Comparison of ENCODE assay signal across 11 cellular contexts in the genomic region with DNA sequence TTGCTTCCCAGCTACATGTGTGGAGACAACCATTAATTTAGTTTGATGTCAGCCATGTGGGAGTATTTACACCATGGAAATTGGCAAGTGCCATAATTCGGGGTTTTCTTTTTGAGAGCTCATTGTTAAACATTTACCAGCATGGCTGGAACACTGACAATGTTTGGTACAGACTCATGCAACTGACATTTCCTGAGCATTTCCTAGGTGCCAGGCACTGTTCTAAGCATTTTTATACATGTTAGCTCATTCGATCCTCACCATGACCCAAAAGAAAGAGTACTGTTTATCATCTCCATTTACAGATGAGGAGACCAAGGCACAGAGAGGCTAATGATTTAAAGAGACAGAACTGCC.
DNase-seq lines count a peak whose midpoint lies in the region; ATAC-seq, FAIRE-seq and TF ChIP-seq lines count a peak whose summit lies in the region.
"Had no signal": no experiment of that assay in that cellular context is flagged by ENCODE, and none has a peak within 500 bp of the region (broad histone marks: within the 10 kb centered on the region; RNA-seq: fewer than 3 reads in every experiment).

No MANE protein-coding gene starts in this region.

- ATAC-seq in HG02678 (IDR thresholded peaks at IDR 0.05; ENCODE audit: unreplicated experiment) (peak; percentile 15), pancreas (no peak)

- peaks cover 35% of the 10 kb centered on the region for H3K4me1 Mint-ChIP-seq in activated T-helper 1 cell treated with anti-CD3 and anti-CD28 coated beads, Interleukin-12 subunit alpha, Interleukin-12 subunit beta, Interleukin-2, Interleukin-4 antibody, amounts not matched to agents 30 ng/mL and 10 ng/mL and 1 ng/mL, durations not matched to agents 14 hours and 24 hours and 36 hours (ENCODE audit: low read depth)

- H3K27me3 ChIP-seq in pancreas: peaks cover 0 to 8% (median 0%) of the 10 kb centered on the region in 4 donors

- no peaks in the 10 kb centered on the region for H3K4me1 ChIP-seq in pancreas

- H3K9me3 ChIP-seq in pancreas: no peaks in the 10 kb centered on the region

- H3K27me3 Mint-ChIP-seq in activated T-helper 1 cell treated with anti-CD3 and anti-CD28 coated beads, Interleukin-12 subunit alpha, Interleukin-12 subunit beta, Interleukin-2, Interleukin-4 antibody, amounts not matched to agents 30 ng/mL and 10 ng/mL and 1 ng/mL, durations not matched to agents 14 hours and 24 hours and 36 hours (ENCODE audit: insufficient read depth): peaks cover 2% of the 10 kb centered on the region

- peaks cover 12% of the 10 kb centered on the region for H3K9me3 Mint-ChIP-seq in activated T-helper 1 cell treated with anti-CD3 and anti-CD28 coated beads, Interleukin-12 subunit alpha, Interleukin-12 subunit beta, Interleukin-2, Interleukin-4 antibody, amounts not matched to agents 30 ng/mL and 10 ng/mL and 1 ng/mL, durations not matched to agents 14 hours and 24 hours and 36 hours

- WGBS in pancreas, 2 donors: 36 to 37% methylated on average over 2 of the region's 2 CpGs

- intact Hi-C loops in activated T-helper 1 cell treated with anti-CD3 and anti-CD28 coated beads, Interleukin-12 subunit alpha, Interleukin-12 subunit beta, Interleukin-2, Interleukin-4 antibody, amounts not matched to agents 30 ng/mL and 10 ng/mL and 1 ng/mL, durations not matched to agents 14 hours and 24 hours and 36 hours (cut with micrococcal nuclease): no loop called here
- intact Hi-C loops in pancreas (cut with DNase I): no loop called here

- FAIRE-seq in GM12892 (lab: Jason Lieb, UNC): no peak
- no peak for FAIRE-seq in pancreas (lab: Jason Lieb, UNC)

- no peak overlapping the region for H3K27ac ChIP-seq in pancreas
- H3K27ac ChIP-seq: SK-N-MC had no signal

- H3K36me3 ChIP-seq in pancreas: no peaks in the 10 kb centered on the region

- H3K4me3 ChIP-seq in pancreas: no peak overlapping the region
- H3K4me3 ChIP-seq: SK-N-MC had no signal

- peak overlapping the region; percentile 92 for H3K27ac Mint-ChIP-seq in activated T-helper 1 cell treated with anti-CD3 and anti-CD28 coated beads, Interleukin-12 subunit alpha, Interleukin-12 subunit beta, Interleukin-2, Interleukin-4 antibody, amounts not matched to agents 30 ng/mL and 10 ng/mL and 1 ng/mL, durations not matched to agents 14 hours and 24 hours and 36 hours
- H3K27ac Mint-ChIP-seq: naive B cell had no signal

- DNase-seq in GM04503 (ENCODE audit: low read depth): peak; percentile 88
- no peak for DNase-seq in activated T-helper 1 cell treated with anti-CD3 and anti-CD28 coated beads, Interleukin-12 subunit alpha, Interleukin-12 subunit beta, Interleukin-2, Interleukin-4 antibody, amounts not matched to agents 30 ng/mL and 10 ng/mL and 1 ng/mL, durations not matched to agents 14 hours and 24 hours and 36 hours (ENCODE audit: low spot score)
- peak; percentile 97 for DNase-seq in kidney tubule cell (ENCODE audit: low spot score)
- DNase-seq in GM10266 (ENCODE audit: extremely low spot score): no peak
- DNase-seq in GM12892 (ENCODE audit: insufficient read length): no peak
- no peak for DNase-seq in pancreas
- no peak for DNase-seq in SKM-1 (lab: John Stamatoyannopoulos, UW; ENCODE audit: unreplicated experiment)
- DNase-seq: naive B cell, NCI-H1105 treated with DMSO at 0.1 percent for 48 hours had no signal

- H3K36me3 Mint-ChIP-seq in activated T-helper 1 cell treated with anti-CD3 and anti-CD28 coated beads, Interleukin-12 subunit alpha, Interleukin-12 subunit beta, Interleukin-2, Interleukin-4 antibody, amounts not matched to agents 30 ng/mL and 10 ng/mL and 1 ng/mL, durations not matched to agents 14 hours and 24 hours and 36 hours (ENCODE audit: low read depth): peaks cover 2% of the 10 kb centered on the region
- H3K36me3 Mint-ChIP-seq: naive B cell had no signal

- TF ChIP-seq CTCF in GM10266 (IDR thresholded peaks at IDR 0.05; ENCODE audit: control insufficient read depth, insufficient read depth, low read depth, missing control alignments) (no peak), pancreas (IDR thresholded peaks at IDR 0.05) (no peak)

- no peak overlapping the region for H3K4me3 Mint-ChIP-seq in activated T-helper 1 cell treated with anti-CD3 and anti-CD28 coated beads, Interleukin-12 subunit alpha, Interleukin-12 subunit beta, Interleukin-2, Interleukin-4 antibody, amounts not matched to agents 30 ng/mL and 10 ng/mL and 1 ng/mL, durations not matched to agents 14 hours and 24 hours and 36 hours
- H3K4me3 Mint-ChIP-seq: naive B cell had no signal

- TF ChIP-seq POLR2A in GM12892 (IDR thresholded peaks at IDR 0.05; ENCODE audit: low read depth, low read length): no peak

Comparison
In these comparisons a context has a peak if more than half of its experiments do, and no peak if none do; other contexts are left out.
1. DNase-seq: peak in GM04503 (single experiment) and kidney tubule cell (single experiment); none in activated T-helper 1 cell treated with anti-CD3 and anti-CD28 coated beads, Interleukin-12 subunit alpha, Interleukin-12 subunit beta, Interleukin-2, Interleukin-4 antibody, amounts not matched to agents 30 ng/mL and 10 ng/mL and 1 ng/mL, durations not matched to agents 14 hours and 24 hours and 36 hours (single experiment), GM10266 (single experiment), GM12892 (single experiment), pancreas (0 of 6) and SKM-1 (single experiment).